8 cellular contexts compared by ENCODE assay signal in genomic region chr15:79595995-79596622, GRCh38.
A peak's percentile ranks its signal among the peaks of the same experiment; 100 is the strongest.
DNase-seq lines count a peak whose midpoint lies in the region; ATAC-seq and TF ChIP-seq lines count a peak whose summit lies in the region.

No MANE protein-coding gene starts in this region.

- no peak overlapping the region for H2AFZ ChIP-seq in parathyroid adenoma

- no peak overlapping the region for H3K27ac ChIP-seq in parathyroid adenoma

- ATAC-seq in GM21367 (IDR thresholded peaks at IDR 0.05; ENCODE audit: unreplicated experiment) = peak; percentile 99
- ATAC-seq in HG03521 (IDR thresholded peaks at IDR 0.05; ENCODE audit: unreplicated experiment) = peak; percentile 97

- DNase-seq in EH (ENCODE audit: low read depth) (peak; percentile 78), NCI-H460 (ENCODE audit: extremely low read depth, low read depth) (peak; percentile 87), fibroblast of villous mesenchyme (ENCODE audit: low read depth) (peak; percentile 82), retina (no peak)
- DNase-seq in activated CD4-positive, alpha-beta T cell treated with anti-CD3 and anti-CD28 coated beads, Interleukin-2, amount 50 U/mL, for 48 hours = peak; percentile 38 to 58

- no peak overlapping the region for H3K4me2 ChIP-seq in parathyroid adenoma (ENCODE audit: low read length)

- no peaks in the 10 kb centered on the region for H3K9me3 ChIP-seq in parathyroid adenoma (ENCODE audit: control insufficient read depth, low read length)

- no peaks in the 10 kb centered on the region for H3K79me2 ChIP-seq in parathyroid adenoma

- TF ChIP-seq CTCF in fibroblast of villous mesenchyme (IDR thresholded peaks at IDR 0.05; ENCODE audit: insufficient read depth, low read depth, low read length) = peak; percentile 99
- TF ChIP-seq CTCF in parathyroid adenoma (IDR thresholded peaks at IDR 0.05) = peak; percentile 51

- no peaks in the 10 kb centered on the region for H3K36me3 ChIP-seq in parathyroid adenoma (ENCODE audit: control insufficient read depth, insufficient read depth, low read length)

- H3K4me3 ChIP-seq in fibroblast of villous mesenchyme (ENCODE audit: low read depth, low read length) = no peak overlapping the region
- no peak overlapping the region for H3K4me3 ChIP-seq in parathyroid adenoma (ENCODE audit: low read depth, low read length)

- no peaks in the 10 kb centered on the region for H3K27me3 ChIP-seq in parathyroid adenoma (ENCODE audit: control insufficient read depth, insufficient read depth, low read length)

- no peak overlapping the region for H3K9ac ChIP-seq in parathyroid adenoma

- H3K4me1 ChIP-seq in parathyroid adenoma = no peaks in the 10 kb centered on the region
